In the genomic region with DNA sequence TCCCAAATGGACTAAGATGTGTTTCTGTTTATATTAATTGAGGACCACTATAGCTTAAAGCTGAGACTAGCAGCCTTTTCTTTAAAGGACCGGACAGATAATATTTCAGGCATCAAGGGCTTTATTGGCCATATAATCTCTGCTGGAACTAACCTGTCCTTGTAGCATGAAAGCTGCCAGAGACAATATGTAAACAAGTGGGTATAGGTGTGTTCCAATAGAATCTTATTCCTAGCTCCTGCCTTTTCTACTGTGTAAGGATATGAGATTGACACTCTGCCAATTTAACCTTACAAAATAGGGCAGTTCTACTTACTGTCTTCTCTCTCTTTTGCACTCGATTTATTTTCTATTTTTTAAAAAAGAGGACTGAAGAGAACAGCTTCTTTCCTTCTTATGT, we compare ENCODE assay signal across 23 cellular contexts.
"Had no signal": no experiment of that assay in that cellular context is flagged by ENCODE, and none has a peak within 500 bp of the region (broad histone marks: within the 10 kb centered on the region; RNA-seq: fewer than 3 reads in every experiment).

No MANE protein-coding gene starts in this region.

- ATAC-seq: activated naive CD8-positive, alpha-beta T cell treated with anti-CD3 and anti-CD28 coated beads, Interleukin-2, amount 50 U/mL, for 24 hours; activated T-cell treated with anti-CD3 and anti-CD28 coated beads, Interleukin-2, amount 50 U/mL, for 4 hours; foreskin keratinocyte; left cardiac atrium; stimulated activated naive CD8-positive, alpha-beta T cell treated with anti-CD3 and anti-CD28 coated beads, Interleukin-15, Interleukin-2, amounts not matched to agents 100 U/mL and 50 U/mL, for 24 hours had no signal

- H3K27ac Mint-ChIP-seq: activated naive CD4-positive, alpha-beta T cell treated with anti-CD3 and anti-CD28 coated beads, Interleukin-2, amount 10 ng/mL, durations not matched to agents 7 days and 5 days; activated naive CD8-positive, alpha-beta T cell treated with anti-CD3 and anti-CD28 coated beads, Interleukin-2, amount 50 U/mL, for 24 hours; brain; nephron progenitor cell had no signal

- H3K9me3 ChIP-seq: lower lobe of right lung, tibial nerve had no signal

- H3K4me1 ChIP-seq: foreskin keratinocyte, lower lobe of right lung had no signal

- H3K27me3 Mint-ChIP-seq: activated naive CD4-positive, alpha-beta T cell treated with anti-CD3 and anti-CD28 coated beads, Interleukin-2, amount 10 ng/mL, durations not matched to agents 7 days and 5 days; activated naive CD8-positive, alpha-beta T cell treated with anti-CD3 and anti-CD28 coated beads, Interleukin-2, amount 50 U/mL, for 24 hours; brain had no signal

- H3K27ac ChIP-seq: foreskin keratinocyte, lower lobe of right lung had no signal

- DNase-seq: activated CD4-positive, alpha-beta T cell treated with anti-CD3 and anti-CD28 coated beads, Interleukin-2, amount 50 U/mL, for 1 hour; activated CD4-positive, CD25-positive, alpha-beta regulatory T cell treated with anti-CD3 and anti-CD28 coated beads, Interleukin-2, amount 50 U/mL, for 72 hours; activated CD8-positive, alpha-beta memory T cell treated with anti-CD3 and anti-CD28 coated beads, Interleukin-2, amount 50 U/mL, for 4 hours; activated naive CD4-positive, alpha-beta T cell treated with anti-CD3 and anti-CD28 coated beads, Interleukin-2, amount 10 ng/mL, durations not matched to agents 7 days and 5 days; activated naive CD8-positive, alpha-beta T cell treated with anti-CD3 and anti-CD28 coated beads, Interleukin-2, amount 50 U/mL, for 24 hours; activated T-cell treated with anti-CD3 and anti-CD28 coated beads, Interleukin-2, amount 50 U/mL, for 4 hours; anterior cingulate cortex; caudate nucleus; dorsolateral prefrontal cortex; foreskin keratinocyte; glutamatergic neuron; hippocampal formation; left cardiac atrium; lower lobe of right lung; nephron progenitor cell; nucleus accumbens; posterior cingulate gyrus; retina; stimulated activated CD8-positive, alpha-beta memory T cell treated with anti-CD3 and anti-CD28 coated beads, Interleukin-4, amount 100 ng/mL, for 48 hours; stimulated activated naive CD8-positive, alpha-beta T cell treated with anti-CD3 and anti-CD28 coated beads, Interleukin-15, Interleukin-2, amounts not matched to agents 100 U/mL and 50 U/mL, for 24 hours; substantia nigra had no signal

- H3K27me3 ChIP-seq: dorsolateral prefrontal cortex, foreskin keratinocyte, tibial nerve had no signal

- H3K4me3 Mint-ChIP-seq: activated naive CD4-positive, alpha-beta T cell treated with anti-CD3 and anti-CD28 coated beads, Interleukin-2, amount 10 ng/mL, durations not matched to agents 7 days and 5 days; activated naive CD8-positive, alpha-beta T cell treated with anti-CD3 and anti-CD28 coated beads, Interleukin-2, amount 50 U/mL, for 24 hours; activated T-cell treated with anti-CD3 and anti-CD28 coated beads, Interleukin-2, amount 50 U/mL, for 4 hours; brain; nephron progenitor cell had no signal

- H3K36me3 ChIP-seq: lower lobe of right lung had no signal

- H3K4me3 ChIP-seq: dorsolateral prefrontal cortex, lower lobe of right lung, tibial nerve had no signal

- H3K9me3 Mint-ChIP-seq: activated naive CD4-positive, alpha-beta T cell treated with anti-CD3 and anti-CD28 coated beads, Interleukin-2, amount 10 ng/mL, durations not matched to agents 7 days and 5 days; activated naive CD8-positive, alpha-beta T cell treated with anti-CD3 and anti-CD28 coated beads, Interleukin-2, amount 50 U/mL, for 24 hours; activated T-cell treated with anti-CD3 and anti-CD28 coated beads, Interleukin-2, amount 50 U/mL, for 4 hours; brain; nephron progenitor cell had no signal
